In genomic region chr14:100487304-100487703, GRCh38 we compare ENCODE assay signal across 16 cellular contexts.
DNase-seq lines count a peak whose midpoint lies in the region; ATAC-seq, FAIRE-seq and TF ChIP-seq lines count a peak whose summit lies in the region.
"Had no signal": no experiment of that assay in that cellular context is flagged by ENCODE, and none has a peak within 500 bp of the region (broad histone marks: within the 10 kb centered on the region; RNA-seq: fewer than 3 reads in every experiment).

No MANE protein-coding gene starts in this region.

- no peak for TF ChIP-seq EP300 in GM12878 (IDR thresholded peaks at IDR 0.05; ENCODE audit: borderline replicate concordance in 1 of 2, control insufficient read depth in 1 of 2, low read depth in 2 of 2, low read length in 2 of 2)

- H3K9me3 Mint-ChIP-seq in stimulated activated effector memory CD8-positive, alpha-beta T cell treated with anti-CD3 and anti-CD28 coated beads, Interleukin-12 subunit alpha, Interleukin-12 subunit beta, amount 100 ng/mL, for 72 hours = no peaks in the 10 kb centered on the region
- H3K9me3 Mint-ChIP-seq: CD4-positive, alpha-beta T cell had no signal

- no peak overlapping the region for H3K27ac Mint-ChIP-seq in stimulated activated effector memory CD8-positive, alpha-beta T cell treated with anti-CD3 and anti-CD28 coated beads, Interleukin-12 subunit alpha, Interleukin-12 subunit beta, amount 100 ng/mL, for 72 hours
- H3K27ac Mint-ChIP-seq: CD4-positive, alpha-beta T cell had no signal

- no peak for ATAC-seq in GM12878
- peak; percentile 59 for ATAC-seq in stimulated activated effector memory CD8-positive, alpha-beta T cell treated with anti-CD3 and anti-CD28 coated beads, Interleukin-12 subunit alpha, Interleukin-12 subunit beta, amount 100 ng/mL, for 72 hours
- ATAC-seq in right cardiac atrium = no peak
- ATAC-seq: HCT116 had no signal

- H2AFZ ChIP-seq in GM12878 (ENCODE audit: control insufficient read depth, low read depth, low read length) = no peak overlapping the region
- H2AFZ ChIP-seq: GM23248 had no signal

- CTCF ChIA-PET in GM12878 (lab: Yijun Ruan, JAX) = no interaction called here

- FAIRE-seq in GM12878 (lab: Jason Lieb, UNC) = no peak
- FAIRE-seq: GM12891, H54 had no signal

- no peak for TF ChIP-seq POLR2A in GM12878 (IDR thresholded peaks at IDR 0.05; ENCODE audit: low read depth, low read length)

- H3K27ac ChIP-seq in GM12878 (ENCODE audit: control insufficient read depth, insufficient read depth) (no peak overlapping the region), right cardiac atrium (ENCODE audit: low read length) (no peak overlapping the region)

- no peak for TF ChIP-seq CTCF in GM12878 (IDR thresholded peaks at IDR 0.05 in 2 of 3, conservative IDR thresholded peaks at IDR 0.05 in 1 of 3; ENCODE audit: control insufficient read depth in 2 of 3, extremely low read depth in 1 of 3, insufficient read depth in 1 of 3, low read depth in 3 of 3, low read length in 3 of 3)

- H3K27me3 ChIP-seq in GM12878 (replicated peaks in 1 of 2; ENCODE audit: control insufficient read depth in 2 of 2, insufficient read depth in 2 of 2, low read length in 1 of 2) = no peaks in the 10 kb centered on the region
- no peaks in the 10 kb centered on the region for H3K27me3 ChIP-seq in right cardiac atrium (ENCODE audit: control insufficient read depth, insufficient read depth)

- H3K9ac ChIP-seq in GM12878 (ENCODE audit: control insufficient read depth, insufficient read depth, low read length) = no peak overlapping the region

- H3K4me3 ChIP-seq in GM12878 (no peak overlapping the region), right cardiac atrium (ENCODE audit: low read length) (no peak overlapping the region)
- H3K4me3 ChIP-seq: GM23248 had no signal

- in situ Hi-C loops in GM12878 (cut with MboI) = no loop called here

- RAD21 ChIA-PET in GM12878 (lab: Charles Lee; ENCODE audit: unreplicated experiment) = no interaction called here

- intact Hi-C loops in GM12878 (cut with micrococcal nuclease; ENCODE audit: unreplicated experiment) (no loop called here), right cardiac atrium (cut with DNase I) (no loop called here)

- peak; percentile 66 for DNase-seq in NCI-H82 (lab: John Stamatoyannopoulos, UW)
- no peak for DNase-seq in NCI-H82 treated with DMSO at 0.1 percent for 48 hours (lab: John Stamatoyannopoulos, UW; ENCODE audit: unreplicated experiment)
- DNase-seq in MV-4-11 (lab: John Stamatoyannopoulos, UW) = peak; percentile 10
- no peak for DNase-seq in GM12878 (ENCODE audit: low read depth, low spot score)
- peak in 1 of 2 donors; percentile 42 for DNase-seq in stimulated activated effector memory CD8-positive, alpha-beta T cell treated with anti-CD3 and anti-CD28 coated beads, Interleukin-12 subunit alpha, Interleukin-12 subunit beta, amount 100 ng/mL, for 72 hours (ENCODE audit: low spot score in 2 of 2)
- DNase-seq in NK-92 treated with Interleukin-12 subunit alpha and Interleukin-12 subunit beta, amount 100 ng/mL, for 24 hours (lab: John Stamatoyannopoulos, UW) = no peak
- DNase-seq in right cardiac atrium = no peak
- DNase-seq: 8988T; C1 segment of cervical spinal cord; Calu3; CD4-positive, alpha-beta T cell; DMS 273 treated with DMSO at 0.1 percent for 48 hours; GM23248 had no signal

- TF ChIP-seq RAD21 in GM12878 (IDR thresholded peaks at IDR 0.05; ENCODE audit: insufficient read depth, low read depth, low read length) = no peak

- no peaks in the 10 kb centered on the region; the same call in 2 of the 3 replicates for H3K9me3 ChIP-seq in GM12878 (replicated peaks; ENCODE audit: control insufficient read depth, insufficient read depth, low read length)
- H3K9me3 ChIP-seq in right cardiac atrium (ENCODE audit: control insufficient read depth, low read length) = no peaks in the 10 kb centered on the region

- H3K4me2 ChIP-seq in GM12878 (ENCODE audit: control insufficient read depth, insufficient read depth) = no peak overlapping the region

- H3K4me1 Mint-ChIP-seq in stimulated activated effector memory CD8-positive, alpha-beta T cell treated with anti-CD3 and anti-CD28 coated beads, Interleukin-12 subunit alpha, Interleukin-12 subunit beta, amount 100 ng/mL, for 72 hours = peaks cover 44% of the 10 kb centered on the region

- POLR2A ChIA-PET in GM12878 (lab: Charles Lee) = no interaction called here

- peaks cover 14% of the 10 kb centered on the region for H3K36me3 Mint-ChIP-seq in stimulated activated effector memory CD8-positive, alpha-beta T cell treated with anti-CD3 and anti-CD28 coated beads, Interleukin-12 subunit alpha, Interleukin-12 subunit beta, amount 100 ng/mL, for 72 hours

- no peaks in the 10 kb centered on the region for H4K20me1 ChIP-seq in GM12878 (ENCODE audit: control insufficient read depth, insufficient read depth)

- no peaks in the 10 kb centered on the region for H3K79me2 ChIP-seq in GM12878 (ENCODE audit: control insufficient read depth, insufficient read depth, low read length)

- H3K4me1 ChIP-seq in GM12878 (ENCODE audit: control insufficient read depth, insufficient read depth, low read length) (peaks cover 8% of the 10 kb centered on the region), right cardiac atrium (ENCODE audit: control insufficient read depth, insufficient read depth, low read length) (no peaks in the 10 kb centered on the region)

- H3K36me3 ChIP-seq in GM12878 (ENCODE audit: control insufficient read depth in 2 of 2, insufficient read depth in 2 of 2, low read length in 1 of 2) = no peaks in the 10 kb centered on the region

- BruUV-seq in GM12878 (replicated peaks; lab: Mats Ljungman, UMichigan) = no TSS peak

- no peak overlapping the region for H3K4me3 Mint-ChIP-seq in stimulated activated effector memory CD8-positive, alpha-beta T cell treated with anti-CD3 and anti-CD28 coated beads, Interleukin-12 subunit alpha, Interleukin-12 subunit beta, amount 100 ng/mL, for 72 hours
- H3K4me3 Mint-ChIP-seq: CD4-positive, alpha-beta T cell had no signal

- SMC1A ChIA-PET in GM12878 (lab: Charles Lee; ENCODE audit: uncharacterized antibody, unreplicated experiment) = no interaction called here

TF ChIP-seq in GM12878, 131 proteins besides CTCF, POLR2A, EP300 and RAD21:
- TF ChIP-seq, protein P1, sequence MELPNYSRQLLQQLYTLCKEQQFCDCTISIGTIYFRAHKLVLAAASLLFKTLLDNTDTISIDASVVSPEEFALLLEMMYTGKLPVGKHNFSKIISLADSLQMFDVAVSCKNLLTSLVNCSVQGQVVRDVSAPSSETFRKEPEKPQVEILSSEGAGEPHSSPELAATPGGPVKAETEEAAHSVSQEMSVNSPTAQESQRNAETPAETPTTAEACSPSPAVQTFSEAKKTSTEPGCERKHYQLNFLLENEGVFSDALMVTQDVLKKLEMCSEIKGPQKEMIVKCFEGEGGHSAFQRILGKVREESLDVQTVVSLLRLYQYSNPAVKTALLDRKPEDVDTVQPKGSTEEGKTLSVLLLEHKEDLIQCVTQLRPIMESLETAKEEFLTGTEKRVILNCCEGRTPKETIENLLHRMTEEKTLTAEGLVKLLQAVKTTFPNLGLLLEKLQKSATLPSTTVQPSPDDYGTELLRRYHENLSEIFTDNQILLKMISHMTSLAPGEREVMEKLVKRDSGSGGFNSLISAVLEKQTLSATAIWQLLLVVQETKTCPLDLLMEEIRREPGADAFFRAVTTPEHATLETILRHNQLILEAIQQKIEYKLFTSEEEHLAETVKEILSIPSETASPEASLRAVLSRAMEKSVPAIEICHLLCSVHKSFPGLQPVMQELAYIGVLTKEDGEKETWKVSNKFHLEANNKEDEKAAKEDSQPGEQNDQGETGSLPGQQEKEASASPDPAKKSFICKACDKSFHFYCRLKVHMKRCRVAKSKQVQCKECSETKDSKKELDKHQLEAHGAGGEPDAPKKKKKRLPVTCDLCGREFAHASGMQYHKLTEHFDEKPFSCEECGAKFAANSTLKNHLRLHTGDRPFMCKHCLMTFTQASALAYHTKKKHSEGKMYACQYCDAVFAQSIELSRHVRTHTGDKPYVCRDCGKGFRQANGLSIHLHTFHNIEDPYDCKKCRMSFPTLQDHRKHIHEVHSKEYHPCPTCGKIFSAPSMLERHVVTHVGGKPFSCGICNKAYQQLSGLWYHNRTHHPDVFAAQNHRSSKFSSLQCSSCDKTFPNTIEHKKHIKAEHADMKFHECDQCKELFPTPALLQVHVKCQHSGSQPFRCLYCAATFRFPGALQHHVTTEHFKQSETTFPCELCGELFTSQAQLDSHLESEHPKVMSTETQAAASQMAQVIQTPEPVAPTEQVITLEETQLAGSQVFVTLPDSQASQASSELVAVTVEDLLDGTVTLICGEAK (IDR thresholded peaks at IDR 0.05; ENCODE audit: borderline replicate concordance) = peak; percentile 68
- TF ChIP-seq POU2F2 (IDR thresholded peaks at IDR 0.05; ENCODE audit: borderline replicate concordance, low read depth, low read length) = no peak

Comparison
In these comparisons a context has a peak if more than half of its experiments do, and no peak if none do; other contexts are left out.
1. DNase-seq: peak in NCI-H82 (single experiment) and MV-4-11 (single experiment); none in NCI-H82 treated with DMSO at 0.1 percent for 48 hours (single experiment), GM12878 (single experiment), NK-92 treated with Interleukin-12 subunit alpha and Interleukin-12 subunit beta, amount 100 ng/mL, for 24 hours (single experiment) and right cardiac atrium (0 of 3).